Comparison of ENCODE assay signal across 3 cellular contexts in the genomic region with DNA sequence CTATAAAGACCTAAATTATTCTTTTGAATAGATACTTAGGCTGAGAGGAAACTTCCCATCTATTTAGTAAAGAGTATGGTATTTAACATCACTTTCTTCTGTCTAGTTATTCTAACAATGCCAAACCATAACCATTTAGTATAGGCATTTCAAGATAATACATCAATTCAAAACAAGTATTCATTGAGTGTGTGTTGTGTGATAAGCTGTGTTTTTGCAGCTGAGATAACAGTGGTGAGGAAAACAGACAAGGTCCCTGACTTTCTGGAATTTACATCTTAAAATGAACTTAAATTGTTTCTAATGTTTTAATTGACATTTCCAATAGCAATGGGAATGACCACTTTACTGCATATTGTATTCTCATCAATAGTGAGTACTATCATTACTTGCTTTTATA.
TF ChIP-seq lines count a peak whose summit lies in the region.

No MANE protein-coding gene starts in this region.

TF ChIP-seq in SK-N-SH, 30 proteins besides CTCF, POLR2A, EP300 and RAD21:
- TF ChIP-seq USF1 (IDR thresholded peaks at IDR 0.05; ENCODE audit: borderline replicate concordance, low read depth) (no peak), SIN3A (IDR thresholded peaks at IDR 0.05; ENCODE audit: borderline replicate concordance, low read depth, low read length) (no peak), RCOR1 (IDR thresholded peaks at IDR 0.05; ENCODE audit: low read length) (no peak), TAF1 (IDR thresholded peaks at IDR 0.05; ENCODE audit: borderline replicate concordance, low read depth, low read length) (no peak), FOXM1 (IDR thresholded peaks at IDR 0.05; ENCODE audit: low read depth) (no peak), TCF12 (IDR thresholded peaks at IDR 0.05) (no peak), YY1 (IDR thresholded peaks at IDR 0.05; ENCODE audit: low read depth) (no peak), MXI1 (IDR thresholded peaks at IDR 0.05; ENCODE audit: low read depth, low read length) (no peak), IRF3 (IDR thresholded peaks at IDR 0.05; ENCODE audit: low read depth, low read length) (no peak)
- TF ChIP-seq, protein P1, sequence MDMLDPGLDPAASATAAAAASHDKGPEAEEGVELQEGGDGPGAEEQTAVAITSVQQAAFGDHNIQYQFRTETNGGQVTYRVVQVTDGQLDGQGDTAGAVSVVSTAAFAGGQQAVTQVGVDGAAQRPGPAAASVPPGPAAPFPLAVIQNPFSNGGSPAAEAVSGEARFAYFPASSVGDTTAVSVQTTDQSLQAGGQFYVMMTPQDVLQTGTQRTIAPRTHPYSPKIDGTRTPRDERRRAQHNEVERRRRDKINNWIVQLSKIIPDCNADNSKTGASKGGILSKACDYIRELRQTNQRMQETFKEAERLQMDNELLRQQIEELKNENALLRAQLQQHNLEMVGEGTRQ (IDR thresholded peaks at IDR 0.05; ENCODE audit: borderline replicate concordance, low read depth, low read length), result no peak
TF ChIP-seq in SK-N-SH: peak in this region for 0.

TF ChIP-seq in SK-N-SH treated with all-trans-retinoic acid at 6 μM for 48 hours, 23 proteins besides CTCF, POLR2A, EP300 and RAD21:
- TF ChIP-seq TCF4 (CRISPR knock-in tag; IDR thresholded peaks at IDR 0.05; ENCODE audit: borderline replicate concordance) (no peak), ZNF70 (CRISPR knock-in tag; IDR thresholded peaks at IDR 0.05) (no peak), ISL1 (CRISPR knock-in tag; IDR thresholded peaks at IDR 0.05) (no peak), ZNF8 (CRISPR knock-in tag; IDR thresholded peaks at IDR 0.05) (no peak), ZC3H10 (CRISPR knock-in tag; IDR thresholded peaks at IDR 0.05) (no peak), ZFP30 (CRISPR knock-in tag; IDR thresholded peaks at IDR 0.05) (no peak), ARNTL (CRISPR knock-in tag; IDR thresholded peaks at IDR 0.05; ENCODE audit: borderline replicate concordance, low read depth) (no peak), RARB (CRISPR knock-in tag; IDR thresholded peaks at IDR 0.05) (no peak)
- TF ChIP-seq, protein P2, sequence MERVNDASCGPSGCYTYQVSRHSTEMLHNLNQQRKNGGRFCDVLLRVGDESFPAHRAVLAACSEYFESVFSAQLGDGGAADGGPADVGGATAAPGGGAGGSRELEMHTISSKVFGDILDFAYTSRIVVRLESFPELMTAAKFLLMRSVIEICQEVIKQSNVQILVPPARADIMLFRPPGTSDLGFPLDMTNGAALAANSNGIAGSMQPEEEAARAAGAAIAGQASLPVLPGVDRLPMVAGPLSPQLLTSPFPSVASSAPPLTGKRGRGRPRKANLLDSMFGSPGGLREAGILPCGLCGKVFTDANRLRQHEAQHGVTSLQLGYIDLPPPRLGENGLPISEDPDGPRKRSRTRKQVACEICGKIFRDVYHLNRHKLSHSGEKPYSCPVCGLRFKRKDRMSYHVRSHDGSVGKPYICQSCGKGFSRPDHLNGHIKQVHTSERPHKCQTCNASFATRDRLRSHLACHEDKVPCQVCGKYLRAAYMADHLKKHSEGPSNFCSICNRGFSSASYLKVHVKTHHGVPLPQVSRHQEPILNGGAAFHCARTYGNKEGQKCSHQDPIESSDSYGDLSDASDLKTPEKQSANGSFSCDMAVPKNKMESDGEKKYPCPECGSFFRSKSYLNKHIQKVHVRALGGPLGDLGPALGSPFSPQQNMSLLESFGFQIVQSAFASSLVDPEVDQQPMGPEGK (CRISPR knock-in tag; IDR thresholded peaks at IDR 0.05; ENCODE audit: borderline replicate concordance), result no peak
- TF ChIP-seq, protein P3, sequence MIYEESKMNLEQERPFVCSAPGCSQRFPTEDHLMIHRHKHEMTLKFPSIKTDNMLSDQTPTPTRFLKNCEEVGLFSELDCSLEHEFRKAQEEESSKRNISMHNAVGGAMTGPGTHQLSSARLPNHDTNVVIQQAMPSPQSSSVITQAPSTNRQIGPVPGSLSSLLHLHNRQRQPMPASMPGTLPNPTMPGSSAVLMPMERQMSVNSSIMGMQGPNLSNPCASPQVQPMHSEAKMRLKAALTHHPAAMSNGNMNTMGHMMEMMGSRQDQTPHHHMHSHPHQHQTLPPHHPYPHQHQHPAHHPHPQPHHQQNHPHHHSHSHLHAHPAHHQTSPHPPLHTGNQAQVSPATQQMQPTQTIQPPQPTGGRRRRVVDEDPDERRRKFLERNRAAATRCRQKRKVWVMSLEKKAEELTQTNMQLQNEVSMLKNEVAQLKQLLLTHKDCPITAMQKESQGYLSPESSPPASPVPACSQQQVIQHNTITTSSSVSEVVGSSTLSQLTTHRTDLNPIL (CRISPR knock-in tag; IDR thresholded peaks at IDR 0.05; ENCODE audit: low read depth), result no peak

TF ChIP-seq in endothelial cell of umbilical vein, 7 proteins besides CTCF, POLR2A, EP300 and RAD21:
- TF ChIP-seq MAX (IDR thresholded peaks at IDR 0.05; ENCODE audit: insufficient read depth, insufficient read length) (no peak), GATA2 (IDR thresholded peaks at IDR 0.05; ENCODE audit: insufficient read depth, insufficient read length, low read depth, low read length) (peak; percentile 11)
